ENCODE assay signal across 25 cellular contexts in the genomic region with DNA sequence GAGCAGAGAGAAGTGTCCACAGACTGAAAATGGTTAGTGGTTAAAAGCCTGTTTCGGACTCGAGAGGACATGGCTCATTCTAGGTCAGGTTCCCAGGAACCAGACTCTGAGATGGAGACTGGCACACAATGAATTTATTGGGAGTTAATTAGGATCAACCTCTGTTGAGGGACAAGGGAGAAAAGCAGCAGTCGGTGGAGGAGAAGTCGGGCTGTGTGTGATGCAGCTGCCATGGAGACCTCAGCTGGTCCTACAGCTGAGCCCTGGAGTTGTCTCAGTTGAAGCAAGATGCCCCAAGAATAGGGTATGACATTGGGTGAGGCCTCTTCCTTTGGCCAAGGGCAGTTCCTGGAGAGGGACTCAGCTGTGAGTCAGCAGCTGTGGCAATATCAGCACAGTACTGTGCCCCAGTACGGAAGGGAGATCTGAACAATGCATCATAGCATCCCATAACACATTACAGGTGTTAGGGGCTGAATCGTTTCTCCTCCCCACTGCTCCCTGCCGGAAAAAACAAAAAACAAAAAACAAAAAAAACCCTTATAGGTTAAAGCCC.
A peak's percentile ranks its signal among the peaks of the same experiment; 100 is the strongest.
DNase-seq lines count a peak whose midpoint lies in the region; ATAC-seq and TF ChIP-seq lines count a peak whose summit lies in the region.
"Had no signal": no experiment of that assay in that cellular context is flagged by ENCODE, and none has a peak within 500 bp of the region (broad histone marks: within the 10 kb centered on the region; RNA-seq: fewer than 3 reads in every experiment).

No MANE protein-coding gene starts in this region.

- WGBS in GM23248 (ENCODE audit: low coverage in 1 of 2, low lambda C conversion rate in 2 of 2, missing lambda C conversion rate in 2 of 2), 2 experiments = 46 to 58% methylated on average over 7 of the region's 7 CpGs
- 84 to 86% methylated on average over 7 of the region's 7 CpGs for WGBS in upper lobe of left lung, 2 donors

- no peak for TF ChIP-seq POLR2A in upper lobe of left lung (IDR thresholded peaks at IDR 0.05)

- 0 out of 2 replicates have a peak, but pooled peaks cover 5% of the 10 kb centered on the region for H3F3A ChIP-seq in GM23248 (ENCODE audit: insufficient read depth)

- no peaks in the 10 kb centered on the region for H3K36me3 ChIP-seq in GM23248 (ENCODE audit: low read depth)
- H3K36me3 ChIP-seq in upper lobe of left lung = no peaks in the 10 kb centered on the region
- H3K36me3 ChIP-seq: adrenal gland, suprapubic skin, vagina had no signal

- H3K4me3 ChIP-seq in GM23248 (no peak overlapping the region), epithelial cell of esophagus (ENCODE audit: low read length) (no peak overlapping the region), upper lobe of left lung (no peak overlapping the region)
- H3K4me3 ChIP-seq: adrenal gland, suprapubic skin, vagina had no signal

- DNase-seq in GM23248 (peak; percentile 63), MV-4-11 (lab: John Stamatoyannopoulos, UW) (peak; percentile 3), epithelial cell of esophagus (ENCODE audit: low read depth) (peak; percentile 79), renal cortical epithelial cell (ENCODE audit: low read depth) (peak; percentile 27), NCI-H1048 (lab: John Stamatoyannopoulos, UW) (no peak), upper lobe of left lung (no peak), omental fat pad (ENCODE audit: low spot score) (no peak)
- DNase-seq: activated CD8-positive, alpha-beta T cell treated with anti-CD3 and anti-CD28 coated beads, Interleukin-2, amount 10 ng/mL, durations not matched to agents 7 days and 5 days; activated T-cell treated with anti-CD3 and anti-CD28 coated beads, Interleukin-2, amount 50 U/mL, for 24 hours; AML-193; CD8-positive, alpha-beta memory T cell; cortex of kidney; endodermal cell; NCI-H146; NCI-H2171 treated with DMSO at 0.1 percent for 48 hours; NCI-H526; nephron progenitor cell; posterior cingulate gyrus; RPMI8226; T1000 had no signal

- TF ChIP-seq CTCF in epithelial cell of esophagus (IDR thresholded peaks at IDR 0.05; ENCODE audit: insufficient read depth, low read depth, low read length, missing control alignments) (no peak), upper lobe of left lung (IDR thresholded peaks at IDR 0.05) (no peak), omental fat pad (IDR thresholded peaks at IDR 0.05) (no peak)

- H3K9ac ChIP-seq in GM23248 = no peak overlapping the region

- no peaks in the 10 kb centered on the region for H3K79me2 ChIP-seq in GM23248 (ENCODE audit: insufficient read depth)

- H3K9me3 ChIP-seq in GM23248 (ENCODE audit: low read depth) (no peaks in the 10 kb centered on the region), upper lobe of left lung (no peaks in the 10 kb centered on the region)
- H3K9me3 ChIP-seq: adrenal gland, suprapubic skin, vagina had no signal

- no peak overlapping the region for H2AFZ ChIP-seq in GM23248

- ATAC-seq in upper lobe of left lung (ENCODE audit: low FRiP score in 2 of 2) (no peak), omental fat pad (ENCODE audit: low FRiP score) (no peak)
- ATAC-seq: activated CD4-positive, CD25-positive, alpha-beta regulatory T cell treated with anti-CD3 and anti-CD28 coated beads, Interleukin-2, amount 50 U/mL, for 24 hours; activated CD8-positive, alpha-beta T cell treated with anti-CD3 and anti-CD28 coated beads, Interleukin-2, amount 10 ng/mL, durations not matched to agents 7 days and 5 days; HepG2 had no signal

- no peaks in the 10 kb centered on the region for H3K27me3 ChIP-seq in GM23248 (replicated peaks; ENCODE audit: insufficient read depth)
- no peaks in the 10 kb centered on the region for H3K27me3 ChIP-seq in upper lobe of left lung
- H3K27me3 ChIP-seq: adrenal gland, suprapubic skin, vagina had no signal

- no peaks in the 10 kb centered on the region for H3K9me2 ChIP-seq in GM23248 (ENCODE audit: insufficient read depth)

- H3K4me1 ChIP-seq in GM23248 (ENCODE audit: insufficient read depth) (peaks cover 27% of the 10 kb centered on the region), upper lobe of left lung (no peaks in the 10 kb centered on the region)
- H3K4me1 ChIP-seq: adrenal gland, suprapubic skin, vagina had no signal

- H4K20me1 ChIP-seq in GM23248 (ENCODE audit: insufficient read depth) = no peaks in the 10 kb centered on the region

- in situ Hi-C loops in GM23248 (cut with MboI) = no loop called here

- no peak for TF ChIP-seq EP300 in upper lobe of left lung (IDR thresholded peaks at IDR 0.05)

- H3K4me2 ChIP-seq in GM23248 (ENCODE audit: unreplicated experiment) = no peak overlapping the region

- H3K27ac ChIP-seq in GM23248 = no peak overlapping the region
- H3K27ac ChIP-seq in upper lobe of left lung = no peak overlapping the region
- H3K27ac ChIP-seq: adrenal gland, suprapubic skin, vagina had no signal

Comparison
In these comparisons a context has a peak if more than half of its experiments do, and no peak if none do; other contexts are left out.
1. DNase-seq: peak in GM23248 (single experiment), MV-4-11 (single experiment), epithelial cell of esophagus (single experiment) and renal cortical epithelial cell (single experiment); none in NCI-H1048 (single experiment), upper lobe of left lung (0 of 2) and omental fat pad (single experiment).